1 cellular context compared by ENCODE assay signal in genomic region chr11:66950113-66950535, GRCh38.
TF ChIP-seq lines count a peak whose summit lies in the region.

No MANE protein-coding gene starts in this region.

TF ChIP-seq in K562, 482 proteins besides CTCF, POLR2A, EP300 and RAD21 (continued from another document and continues in another):
- TF ChIP-seq ZNF318 (IDR thresholded peaks at IDR 0.05; ENCODE audit: borderline replicate concordance in 1 of 2, low read depth in 1 of 2) (peak in 1 of 2 experiments; percentile 93; a peak in 2 of 4 replicates), KLF6 (CRISPR knock-in tag; IDR thresholded peaks at IDR 0.05; ENCODE audit: borderline replicate concordance) (no peak), ZFP30 (CRISPR knock-in tag; IDR thresholded peaks at IDR 0.05; ENCODE audit: borderline replicate concordance) (no peak), SRSF3 (IDR thresholded peaks at IDR 0.05; ENCODE audit: insufficient read depth, low read length) (no peak), ZNF282 (CRISPR knock-in tag; IDR thresholded peaks at IDR 0.05) (no peak), KLF1 (tag; IDR thresholded peaks at IDR 0.05) (no peak), PATZ1 (CRISPR knock-in tag; IDR thresholded peaks at IDR 0.05; ENCODE audit: borderline replicate concordance) (no peak), USF2 (CRISPR knock-in tag; IDR thresholded peaks at IDR 0.05) (no peak), HDAC3 (IDR thresholded peaks at IDR 0.05; ENCODE audit: borderline replicate concordance, partially characterized antibody) (no peak), GTF2B (IDR thresholded peaks at IDR 0.05; ENCODE audit: extremely low read depth, insufficient read length) (no peak), FOSL1 (tag; conservative IDR thresholded peaks at IDR 0.05) (peak; percentile 90), NFIC (IDR thresholded peaks at IDR 0.05) (no peak), HDAC6 (IDR thresholded peaks at IDR 0.05; ENCODE audit: low read depth, low read length) (no peak), POLR2AphosphoS5 (IDR thresholded peaks at IDR 0.05; ENCODE audit: control insufficient read depth, insufficient read depth, low read depth, low read length) (no peak), CHD1 (IDR thresholded peaks at IDR 0.05; ENCODE audit: low read length) (no peak), ZBED1 (IDR thresholded peaks at IDR 0.05) (no peak), RBM34 (IDR thresholded peaks at IDR 0.05; ENCODE audit: borderline replicate concordance, insufficient read depth, low read length) (no peak), GATAD2A (IDR thresholded peaks at IDR 0.05) (0 out of 2 replicates have a peak, but pooled peaks have one; percentile 20), PURB (CRISPR knock-in tag; IDR thresholded peaks at IDR 0.05; ENCODE audit: low read depth) (no peak), POLR2G (IDR thresholded peaks at IDR 0.05; ENCODE audit: low read depth, low read length) (no peak), HNRNPUL1 (IDR thresholded peaks at IDR 0.05; ENCODE audit: low read length) (no peak), ZBTB43 (CRISPR knock-in tag; IDR thresholded peaks at IDR 0.05) (no peak), ZNF785 (CRISPR knock-in tag; IDR thresholded peaks at IDR 0.05) (no peak), ZKSCAN3 (CRISPR knock-in tag; IDR thresholded peaks at IDR 0.05) (no peak), KDM1A (IDR thresholded peaks at IDR 0.05) (no peak), ZNF121 (CRISPR knock-in tag; conservative IDR thresholded peaks at IDR 0.05) (no peak), SFPQ (IDR thresholded peaks at IDR 0.05; ENCODE audit: low read depth, low read length) (no peak), MTA1 (IDR thresholded peaks at IDR 0.05; ENCODE audit: borderline replicate concordance) (peak; percentile 38; the same call in 1 of the 2 replicates), ZFPM2 (CRISPR knock-in tag; IDR thresholded peaks at IDR 0.05) (no peak), HEY1 (CRISPR knock-in tag; IDR thresholded peaks at IDR 0.05; ENCODE audit: borderline replicate concordance) (no peak), CGGBP1 (CRISPR knock-in tag; IDR thresholded peaks at IDR 0.05) (no peak), BRF1 (IDR thresholded peaks at IDR 0.05; ENCODE audit: borderline replicate concordance, extremely low read depth, insufficient read length) (no peak), CHD2 (IDR thresholded peaks at IDR 0.05; ENCODE audit: low read depth, low read length) (no peak), REST (CRISPR knock-in tag; IDR thresholded peaks at IDR 0.05; ENCODE audit: low read depth) (no peak), TCF15 (CRISPR knock-in tag; IDR thresholded peaks at IDR 0.05) (no peak), SMARCE1 (IDR thresholded peaks at IDR 0.05) (0 out of 2 replicates have a peak, but pooled peaks have one; percentile 64), DEAF1 (CRISPR knock-in tag; IDR thresholded peaks at IDR 0.05) (no peak), MCM2 (IDR thresholded peaks at IDR 0.05; ENCODE audit: low read depth) (no peak), TBP (optimal IDR thresholded peaks at IDR 0.05; ENCODE audit: low read depth, low read length) (no peak), ARID1B (IDR thresholded peaks at IDR 0.05) (peak; percentile 60), ZNF212 (CRISPR knock-in tag; IDR thresholded peaks at IDR 0.05) (no peak), ZBTB17 (CRISPR knock-in tag; IDR thresholded peaks at IDR 0.05) (no peak)
